23 cellular contexts compared by ENCODE assay signal in the genomic region with DNA sequence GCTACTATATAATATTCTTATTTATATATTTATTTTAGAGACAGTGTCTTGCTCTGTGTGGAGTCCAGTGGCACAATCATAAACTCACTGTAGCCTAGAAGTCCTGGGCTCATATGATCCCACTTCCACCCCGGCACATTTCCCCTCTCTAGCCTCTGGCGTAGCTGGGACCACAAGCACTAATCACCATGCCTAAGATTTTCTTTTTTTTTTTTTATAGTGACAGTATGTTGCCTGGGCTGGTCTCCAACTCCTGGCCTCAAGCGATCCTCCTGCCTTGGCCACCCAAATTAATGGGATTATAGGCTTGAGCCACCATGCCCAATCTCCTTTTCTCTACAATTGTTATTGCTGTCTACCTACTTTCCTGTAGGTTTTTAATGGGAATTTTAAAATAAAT.
"Had no signal": no experiment of that assay in that cellular context is flagged by ENCODE, and none has a peak within 500 bp of the region (broad histone marks: within the 10 kb centered on the region; RNA-seq: fewer than 3 reads in every experiment).

No MANE protein-coding gene starts in this region.

- DNase-seq: colonic mucosa; cortex of kidney; dermis blood vessel endothelial cell; dorsolateral prefrontal cortex; effector CD4-positive, alpha-beta T cell; effector CD8-positive, alpha-beta T cell; effector memory CD4-positive, alpha-beta T cell; effector memory CD8-positive, alpha-beta T cell; endodermal cell; erythroblast; esophagus squamous epithelium; foreskin fibroblast; foreskin keratinocyte; foreskin melanocyte; gastrocnemius medialis; glutamatergic neuron; head of caudate nucleus; heart left ventricle; heart right ventricle had no signal

- H3K9me3 ChIP-seq: colonic mucosa, esophagus muscularis mucosa, esophagus squamous epithelium, gastrocnemius medialis, gastroesophageal sphincter, heart left ventricle, heart right ventricle had no signal

- H3K27me3 ChIP-seq: colonic mucosa, dorsolateral prefrontal cortex, esophagus muscularis mucosa, esophagus squamous epithelium, foreskin keratinocyte, gastrocnemius medialis, gastroesophageal sphincter, heart left ventricle had no signal

- H3K36me3 ChIP-seq: colonic mucosa, esophagus muscularis mucosa, esophagus squamous epithelium, gastrocnemius medialis, gastroesophageal sphincter, heart left ventricle, heart right ventricle had no signal

- H3K4me3 ChIP-seq: colonic mucosa, coronary artery, dorsolateral prefrontal cortex, esophagus muscularis mucosa, esophagus squamous epithelium, gastrocnemius medialis, gastroesophageal sphincter, heart left ventricle, heart right ventricle had no signal

- H3K27ac ChIP-seq: colonic mucosa, coronary artery, dorsolateral prefrontal cortex, epithelial cell of prostate, esophagus muscularis mucosa, esophagus squamous epithelium, foreskin keratinocyte, gastrocnemius medialis, gastroesophageal sphincter, heart left ventricle, heart right ventricle had no signal

- H3K4me1 ChIP-seq: colonic mucosa, esophagus muscularis mucosa, esophagus squamous epithelium, foreskin keratinocyte, gastrocnemius medialis, gastroesophageal sphincter, heart left ventricle, heart right ventricle had no signal
